ENCODE assay signal across 8 cellular contexts in genomic region chr1:85894651-85895050, GRCh38.
DNase-seq lines count a peak whose midpoint lies in the region; FAIRE-seq and TF ChIP-seq lines count a peak whose summit lies in the region.

No MANE protein-coding gene starts in this region.

- FAIRE-seq in H54 (lab: Jason Lieb, UNC) = peak; percentile 58

- intact Hi-C loops in ascending aorta (cut with DNase I) = no loop called here

- no peaks in the 10 kb centered on the region for H3K9me3 ChIP-seq in ascending aorta

- peak; percentile 14 for DNase-seq in NCI-H146 (lab: John Stamatoyannopoulos, UW)
- no peak for DNase-seq in NCI-H146 treated with DMSO at 0.1 percent for 48 hours (lab: John Stamatoyannopoulos, UW; ENCODE audit: unreplicated experiment)
- no peak for DNase-seq in H54 (ENCODE audit: insufficient read length, low spot score)
- peak; percentile 70 for DNase-seq in NAMALWA (ENCODE audit: low spot score)
- no peak for DNase-seq in ascending aorta (ENCODE audit: low spot score in 2 of 2)
- DNase-seq in left kidney (ENCODE audit: low read depth, low spot score) = peak; percentile 64
- no peak for DNase-seq in occipital lobe (lab: John Stamatoyannopoulos, UW)
- DNase-seq in OCI-M2 (lab: John Stamatoyannopoulos, UW; ENCODE audit: unreplicated experiment) = no peak

- no peak for TF ChIP-seq POLR2A in H54 (IDR thresholded peaks at IDR 0.05; ENCODE audit: low read depth, low read length)

- no peaks in the 10 kb centered on the region for H3K27me3 ChIP-seq in ascending aorta

- H3K36me3 ChIP-seq in ascending aorta = no peaks in the 10 kb centered on the region

- no peak overlapping the region for H3K27ac ChIP-seq in ascending aorta

- no peak overlapping the region for H3K4me3 ChIP-seq in ascending aorta

- H3K4me1 ChIP-seq in ascending aorta = no peaks in the 10 kb centered on the region

- peak in 2 of 3 experiments; percentile 16 to 51 for TF ChIP-seq CTCF in ascending aorta (IDR thresholded peaks at IDR 0.05)

Comparison
In these comparisons a context has a peak if more than half of its experiments do, and no peak if none do; other contexts are left out.
1. DNase-seq: peak in NCI-H146 (single experiment), NAMALWA (single experiment) and left kidney (single experiment); none in NCI-H146 treated with DMSO at 0.1 percent for 48 hours (single experiment), H54 (single experiment), ascending aorta (0 of 2), occipital lobe (single experiment) and OCI-M2 (single experiment).